18 cellular contexts compared by ENCODE assay signal in the genomic region with DNA sequence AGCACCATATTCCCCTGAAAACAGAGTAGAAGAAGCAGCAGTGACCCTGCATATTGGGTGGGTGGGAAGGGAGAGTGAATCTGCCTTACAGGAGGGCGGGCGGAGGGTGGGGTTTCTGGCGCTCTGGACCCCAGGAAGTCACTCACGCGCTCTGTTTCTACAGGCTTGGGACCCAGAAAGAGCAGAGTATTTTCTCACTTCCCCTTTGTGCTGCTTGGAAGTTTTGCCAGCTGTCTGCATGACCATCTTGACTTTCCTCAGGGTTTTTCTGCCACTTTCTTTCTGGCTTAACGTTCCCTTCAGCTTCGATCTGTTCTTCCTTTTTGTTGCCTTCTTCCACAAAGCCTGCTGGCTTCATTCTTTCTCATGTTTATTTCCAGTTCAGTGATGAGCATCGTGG.
DNase-seq lines count a peak whose midpoint lies in the region; ATAC-seq and TF ChIP-seq lines count a peak whose summit lies in the region.
"Had no signal": no experiment of that assay in that cellular context is flagged by ENCODE, and none has a peak within 500 bp of the region (broad histone marks: within the 10 kb centered on the region; RNA-seq: fewer than 3 reads in every experiment).

No MANE protein-coding gene starts in this region.

- H3K36me3 ChIP-seq in Karpas-422 (ENCODE audit: insufficient read depth, low read length), result no peaks in the 10 kb centered on the region
- no peaks in the 10 kb centered on the region for H3K36me3 ChIP-seq in ascending aorta
- no peaks in the 10 kb centered on the region for H3K36me3 ChIP-seq in left lung
- H3K36me3 ChIP-seq: pancreas had no signal

- H3K79me2 ChIP-seq in Karpas-422 (ENCODE audit: low read length), result no peaks in the 10 kb centered on the region

- no peaks in the 10 kb centered on the region for H3K9me3 ChIP-seq in Karpas-422 (ENCODE audit: low read length)
- H3K9me3 ChIP-seq in ascending aorta, result no peaks in the 10 kb centered on the region
- no peaks in the 10 kb centered on the region for H3K9me3 ChIP-seq in left lung
- H3K9me3 ChIP-seq: Caco-2, pancreas had no signal

- no peak for TF ChIP-seq CTCF in ascending aorta (IDR thresholded peaks at IDR 0.05)
- no peak for TF ChIP-seq CTCF in left lung (IDR thresholded peaks at IDR 0.05)

- H3K27ac ChIP-seq in Karpas-422 (ENCODE audit: low read length), result no peak overlapping the region
- no peak overlapping the region for H3K27ac ChIP-seq in ascending aorta
- no peak overlapping the region for H3K27ac ChIP-seq in left lung
- H3K27ac ChIP-seq: pancreas had no signal

- peak; percentile 67 for DNase-seq in Karpas-422
- DNase-seq in globus pallidus (ENCODE audit: low spot score), result peak; percentile 29
- no peak for DNase-seq in Right ventricle myocardium inferior (ENCODE audit: missing footprints)
- no peak for DNase-seq in ascending aorta (ENCODE audit: low spot score in 2 of 2)
- DNase-seq in activated CD4-positive, alpha-beta T cell treated with anti-CD3 and anti-CD28 coated beads, Interleukin-2, amount 50 U/mL, for 4 hours, result no peak
- DNase-seq in left lung, result no peak
- DNase-seq: activated CD4-positive, alpha-beta T cell treated with anti-CD3 and anti-CD28 coated beads for 36 hours; activated CD8-positive, alpha-beta memory T cell treated with anti-CD3 and anti-CD28 coated beads, Interleukin-2, amount 50 U/mL, for 48 hours; activated naive CD4-positive, alpha-beta T cell; Caco-2; foreskin fibroblast; naive B cell; NCI-H1417; NCI-H446; pancreas; T-helper 9 cell had no signal

- H3K9me2 ChIP-seq in Karpas-422 (replicated peaks; ENCODE audit: insufficient read depth, low read length), result no peaks in the 10 kb centered on the region

- intact Hi-C loops in Right ventricle myocardium inferior (cut with DNase I), result no loop called here
- intact Hi-C loops in ascending aorta (cut with DNase I), result no loop called here
- intact Hi-C loops in left lung (cut with DNase I), result no loop called here

- H3K4me3 ChIP-seq in Karpas-422 (ENCODE audit: low read length) (no peak overlapping the region), ascending aorta (no peak overlapping the region), left lung (no peak overlapping the region)
- H3K4me3 ChIP-seq: pancreas had no signal

- H3K27me3 ChIP-seq in Karpas-422 (ENCODE audit: low read length), result no peaks in the 10 kb centered on the region
- H3K27me3 ChIP-seq in ascending aorta, result no peaks in the 10 kb centered on the region
- H3K27me3 ChIP-seq in left lung, result peaks cover 0 to 6% of the 10 kb centered on the region in 2 donors
- H3K27me3 ChIP-seq: pancreas had no signal

- H3K4me1 ChIP-seq in Karpas-422 (ENCODE audit: low read length) (peaks cover 9% of the 10 kb centered on the region), ascending aorta (no peaks in the 10 kb centered on the region), left lung (no peaks in the 10 kb centered on the region)
- H3K4me1 ChIP-seq: Caco-2, pancreas had no signal

- H3K4me2 ChIP-seq in Karpas-422 (ENCODE audit: low read depth, low read length, poor library complexity, severe bottlenecking), result peak overlapping the region; percentile 13

- no peak overlapping the region for H3K9ac ChIP-seq in Karpas-422 (ENCODE audit: low read length)

- no peaks in the 10 kb centered on the region for H4K20me1 ChIP-seq in Karpas-422 (ENCODE audit: insufficient read depth, low read depth, low read length)

- ATAC-seq in GM18858 (IDR thresholded peaks at IDR 0.05; ENCODE audit: unreplicated experiment), result peak; percentile 91
- peak; percentile 73 for ATAC-seq in GM21723 (IDR thresholded peaks at IDR 0.05; ENCODE audit: unreplicated experiment)
- ATAC-seq in Right ventricle myocardium inferior, result no peak
- no peak for ATAC-seq in left lung
- ATAC-seq: activated CD4-positive, alpha-beta T cell treated with anti-CD3 and anti-CD28 coated beads for 36 hours; pancreas had no signal

- H2AFZ ChIP-seq in Karpas-422 (ENCODE audit: low read length), result no peak overlapping the region

Comparison
In these comparisons a context has a peak if more than half of its experiments do, and no peak if none do; other contexts are left out.
1. ATAC-seq: peak in GM18858 (single experiment) and GM21723 (single experiment); none in Right ventricle myocardium inferior (single experiment) and left lung (single experiment).
2. DNase-seq: peak in Karpas-422 (single experiment) and globus pallidus (single experiment); none in Right ventricle myocardium inferior (single experiment), ascending aorta (0 of 2), activated CD4-positive, alpha-beta T cell treated with anti-CD3 and anti-CD28 coated beads, Interleukin-2, amount 50 U/mL, for 4 hours (0 of 2) and left lung (0 of 2).